In the genomic region with DNA sequence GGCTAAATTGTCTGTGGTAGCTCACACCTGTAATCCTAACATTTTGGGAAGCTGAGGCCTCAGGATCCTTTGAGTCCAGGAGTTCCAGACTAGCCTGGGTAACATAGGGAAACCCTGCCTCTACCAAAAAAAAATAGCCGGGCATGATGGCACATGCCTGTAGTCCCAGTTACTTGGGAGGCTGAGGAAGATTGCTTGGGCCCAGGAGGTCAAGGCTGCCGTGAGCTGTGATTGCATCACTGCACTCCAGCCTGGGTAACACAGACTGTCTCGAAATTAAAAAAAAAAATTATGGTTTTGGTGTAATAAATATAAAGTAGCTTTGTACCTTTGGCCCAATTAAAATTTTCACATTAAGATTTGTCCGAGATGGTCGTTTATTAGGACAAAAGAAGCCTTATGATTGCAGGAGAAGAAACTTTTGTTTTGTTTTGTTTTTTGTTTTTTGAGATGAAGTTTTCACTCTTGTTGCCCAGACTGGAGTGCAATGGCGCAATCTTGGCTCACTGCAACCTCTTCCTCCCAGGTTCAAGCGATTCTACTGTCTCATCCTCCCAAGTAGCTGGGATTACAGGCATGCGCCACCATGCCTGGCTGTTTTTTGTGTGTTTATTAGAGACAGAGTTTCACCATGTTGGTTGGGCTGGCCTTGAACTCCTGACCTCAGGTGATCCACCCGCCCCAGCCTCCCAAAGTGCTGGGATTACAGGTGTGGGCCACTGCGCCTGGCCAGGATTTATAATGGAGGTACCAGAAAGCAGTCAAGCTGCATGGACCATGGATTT, we compare ENCODE assay signal across 14 cellular contexts.
"Had no signal": no experiment of that assay in that cellular context is flagged by ENCODE, and none has a peak within 500 bp of the region (broad histone marks: within the 10 kb centered on the region; RNA-seq: fewer than 3 reads in every experiment).

No MANE protein-coding gene starts in this region.

- H3K9me3 ChIP-seq: esophagus muscularis mucosa, thyroid gland, uterus had no signal

- H3K27ac Mint-ChIP-seq: activated naive CD4-positive, alpha-beta T cell treated with anti-CD3 and anti-CD28 coated beads for 36 hours; dendritic cell treated with granulocyte-macrophage colony-stimulating factor and Interleukin-4, amounts not matched to agents 40 ng/mL and 50 ng/mL, for 4 days; stimulated activated naive CD8-positive, alpha-beta T cell treated with anti-CD3 and anti-CD28 coated beads, Interleukin-15, Interleukin-2, amounts not matched to agents 100 ng/mL and 50 ng/mL, for 24 hours had no signal

- H3K27me3 Mint-ChIP-seq: activated CD8-positive, alpha-beta T cell treated with anti-CD3 and anti-CD28 coated beads for 36 hours; central memory CD8-positive, alpha-beta T cell; stimulated activated naive CD8-positive, alpha-beta T cell treated with anti-CD3 and anti-CD28 coated beads, Interleukin-15, Interleukin-2, amounts not matched to agents 100 ng/mL and 50 ng/mL, for 24 hours had no signal

- H3K27me3 ChIP-seq: esophagus muscularis mucosa, thyroid gland, uterus had no signal

- DNase-seq: activated CD8-positive, alpha-beta memory T cell treated with anti-CD3 and anti-CD28 coated beads, Interleukin-2, amount 50 U/mL, for 4 hours; activated CD8-positive, alpha-beta T cell treated with anti-CD3 and anti-CD28 coated beads for 36 hours; activated naive CD4-positive, alpha-beta T cell treated with anti-CD3 and anti-CD28 coated beads for 36 hours; foreskin fibroblast; stimulated activated CD4-positive, alpha-beta T cell treated with anti-CD3 and anti-CD28 coated beads, Interleukin-4, amount 100 ng/mL, for 1 hour; stimulated activated CD8-positive, alpha-beta memory T cell treated with anti-CD3 and anti-CD28 coated beads, Interleukin-4, amount 100 ng/mL, for 48 hours; T-helper 9 cell; thyroid gland; uterus had no signal

- ATAC-seq: activated CD8-positive, alpha-beta T cell treated with anti-CD3 and anti-CD28 coated beads for 36 hours had no signal

- H3K4me3 Mint-ChIP-seq: activated CD8-positive, alpha-beta T cell treated with anti-CD3 and anti-CD28 coated beads for 36 hours; activated naive CD4-positive, alpha-beta T cell treated with anti-CD3 and anti-CD28 coated beads for 36 hours; central memory CD8-positive, alpha-beta T cell; dendritic cell treated with granulocyte-macrophage colony-stimulating factor and Interleukin-4, amounts not matched to agents 40 ng/mL and 50 ng/mL, for 4 days; nephron; stimulated activated naive CD8-positive, alpha-beta T cell treated with anti-CD3 and anti-CD28 coated beads, Interleukin-15, Interleukin-2, amounts not matched to agents 100 ng/mL and 50 ng/mL, for 24 hours had no signal

- H3K36me3 ChIP-seq: uterus had no signal

- H3K4me3 ChIP-seq: esophagus muscularis mucosa, thyroid gland, uterus had no signal

- H3K27ac ChIP-seq: esophagus muscularis mucosa, thyroid gland, uterus had no signal

- H3K9me3 Mint-ChIP-seq: activated CD8-positive, alpha-beta T cell treated with anti-CD3 and anti-CD28 coated beads for 36 hours; activated naive CD4-positive, alpha-beta T cell treated with anti-CD3 and anti-CD28 coated beads for 36 hours; central memory CD8-positive, alpha-beta T cell; dendritic cell treated with granulocyte-macrophage colony-stimulating factor and Interleukin-4, amounts not matched to agents 40 ng/mL and 50 ng/mL, for 4 days; nephron; stimulated activated naive CD8-positive, alpha-beta T cell treated with anti-CD3 and anti-CD28 coated beads, Interleukin-15, Interleukin-2, amounts not matched to agents 100 ng/mL and 50 ng/mL, for 24 hours had no signal

- H3K4me1 ChIP-seq: uterus had no signal
